8 cellular contexts compared by ENCODE assay signal in the genomic region with DNA sequence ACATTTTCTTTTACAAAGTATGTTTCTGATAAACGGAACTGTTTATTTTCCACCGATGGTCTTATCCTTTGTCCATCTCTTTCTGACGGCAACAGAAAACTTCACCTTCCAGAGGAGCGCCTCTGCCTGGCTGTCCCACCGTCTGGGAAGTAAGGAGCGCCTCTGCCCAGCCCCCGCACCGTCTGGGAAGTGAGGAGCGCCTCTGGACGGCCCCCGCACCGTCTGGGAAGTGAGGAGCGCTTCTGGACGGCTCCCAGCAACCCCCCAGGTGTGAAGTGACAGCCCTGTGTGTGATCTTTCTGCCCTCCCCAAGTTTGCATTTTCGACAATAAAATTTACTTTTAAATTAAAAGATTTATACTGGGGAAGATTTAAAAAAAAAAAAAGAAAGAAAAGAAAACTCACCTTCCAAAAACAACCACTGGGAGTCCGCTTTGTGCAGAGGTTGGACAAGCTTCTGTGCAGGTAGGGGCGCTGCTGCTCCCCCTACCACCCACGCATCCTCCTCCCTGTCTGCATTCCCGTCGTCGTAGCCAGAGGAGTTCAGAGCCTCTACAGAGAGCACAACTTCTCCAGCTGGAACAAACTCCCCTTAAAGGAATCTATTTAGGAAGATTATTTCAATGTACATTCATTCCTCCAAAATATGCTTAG. TPM values are rescaled to one million over a fixed set of nuclear protein-coding genes. Genes with fewer than 3 reads are reported as not detected.
A peak's percentile ranks its signal among the peaks of the same experiment; 100 is the strongest.
DNase-seq lines count a peak whose midpoint lies in the region; ATAC-seq, FAIRE-seq and TF ChIP-seq lines count a peak whose summit lies in the region.

No MANE protein-coding gene starts in this region.

- POLR2A ChIA-PET in CD4-positive, alpha-beta memory T cell (lab: Charles Lee; ENCODE audit: partially characterized antibody) = interaction anchor here (0.6 to 1.5 kb wide), 2 partner anchors 25 to 62 kb away, joined by 3 to 4 read pairs; no protein-coding TSS in a partner anchor

- peak; percentile 69 for TF ChIP-seq CTCF in HFFc6 (IDR thresholded peaks at IDR 0.05)
- peak; percentile 71 for TF ChIP-seq CTCF in bronchial epithelial cell (IDR thresholded peaks at IDR 0.05; ENCODE audit: insufficient read depth, low read length, severe bottlenecking)

- peaks cover 0 to 1% of the 10 kb centered on the region in 2 donors for H3K27me3 Mint-ChIP-seq in CD4-positive, alpha-beta memory T cell
- H3K27me3 Mint-ChIP-seq in HFFc6 (ENCODE audit: insufficient read depth) = peaks cover 3% of the 10 kb centered on the region; the same call in 1 of the 2 replicates

- H3K9me3 ChIP-seq in CD4-positive, alpha-beta memory T cell (ENCODE audit: control insufficient read depth in 1 of 2, low read length in 2 of 2) = no peaks in the 10 kb centered on the region
- no peaks in the 10 kb centered on the region for H3K9me3 ChIP-seq in muscle layer of colon (ENCODE audit: low read length)

- peak in 1 of 5 donors; percentile 11 for DNase-seq in CD4-positive, alpha-beta memory T cell
- peak; percentile 15 for DNase-seq in HFFc6
- DNase-seq in bronchial epithelial cell (ENCODE audit: low read depth) = peak; percentile 79
- no peak for DNase-seq in NCI-H526 (lab: John Stamatoyannopoulos, UW)
- DNase-seq in NCI-H1105 treated with DMSO at 0.1 percent for 48 hours (lab: John Stamatoyannopoulos, UW) = no peak

- no peak overlapping the region for H3K4me3 ChIP-seq in CD4-positive, alpha-beta memory T cell (ENCODE audit: low read length in 2 of 2)
- H3K4me3 ChIP-seq in bronchial epithelial cell (ENCODE audit: low read depth, low read length) (no peak overlapping the region), muscle layer of colon (ENCODE audit: low read depth in 1 of 2, low read length in 2 of 2) (peak overlapping the region; percentile 21 to 80)

- no peaks in the 10 kb centered on the region for H3K36me3 ChIP-seq in CD4-positive, alpha-beta memory T cell (ENCODE audit: insufficient read depth, low read length)
- H3K36me3 ChIP-seq in bronchial epithelial cell (ENCODE audit: control insufficient read depth, insufficient read depth, low read length) (no peaks in the 10 kb centered on the region), muscle layer of colon (ENCODE audit: insufficient read depth, low read length) (no peaks in the 10 kb centered on the region)

- H3K36me3 Mint-ChIP-seq in CD4-positive, alpha-beta memory T cell = peaks cover 0 to 7% of the 10 kb centered on the region in 2 donors
- peaks cover 18% of the 10 kb centered on the region for H3K36me3 Mint-ChIP-seq in HFFc6 (ENCODE audit: low read depth)

- H3K27me3 ChIP-seq in CD4-positive, alpha-beta memory T cell (ENCODE audit: insufficient read depth, low read length) = no peaks in the 10 kb centered on the region
- H3K27me3 ChIP-seq in bronchial epithelial cell (ENCODE audit: control insufficient read depth, insufficient read depth, low read length) = no peaks in the 10 kb centered on the region
- H3K27me3 ChIP-seq in muscle layer of colon (ENCODE audit: control insufficient read depth in 1 of 2, insufficient read depth in 2 of 2, low read length in 2 of 2) = no peaks in the 10 kb centered on the region

- no peak overlapping the region for H3K27ac ChIP-seq in CD4-positive, alpha-beta memory T cell (ENCODE audit: low read depth, low read length)
- H3K27ac ChIP-seq in muscle layer of colon (ENCODE audit: low read depth, low read length) = peak overlapping the region; percentile 75

- CTCF ChIA-PET in CD4-positive, alpha-beta memory T cell (lab: Charles Lee; ENCODE audit: partially characterized antibody) = interaction anchor here (0.8 to 1.7 kb wide), 2 partner anchors 21 to 22 kb away, joined by 3 to 5 read pairs; no protein-coding TSS in a partner anchor

- H3K4me3 Mint-ChIP-seq in CD4-positive, alpha-beta memory T cell = peak overlapping the region in 7 of 8 donors; percentile 85 to 94 (median 87)
- peak overlapping the region; percentile 90 for H3K4me3 Mint-ChIP-seq in HFFc6

- H3K4me1 Mint-ChIP-seq in CD4-positive, alpha-beta memory T cell = peaks cover 23 to 44% (median 27%) of the 10 kb centered on the region in 4 donors
- H3K4me1 Mint-ChIP-seq in HFFc6 (ENCODE audit: low read depth) = peaks cover 36% of the 10 kb centered on the region

- intact Hi-C loops in CD4-positive, alpha-beta memory T cell (cut with micrococcal nuclease) = no loop called here

- ATAC-seq in GM19023 (IDR thresholded peaks at IDR 0.05; ENCODE audit: unreplicated experiment) (no peak), GM21528 (IDR thresholded peaks at IDR 0.05; ENCODE audit: low FRiP score, unreplicated experiment) (no peak)

- peaks cover 0 to 18% (median 4%) of the 10 kb centered on the region in 8 donors for H3K9me3 Mint-ChIP-seq in CD4-positive, alpha-beta memory T cell
- H3K9me3 Mint-ChIP-seq in HFFc6 = peaks cover 7% of the 10 kb centered on the region

- H3K9ac ChIP-seq in muscle layer of colon (ENCODE audit: low read length) = peak overlapping the region; percentile 27

- peak; percentile 28 for FAIRE-seq in bronchial epithelial cell (lab: Jason Lieb, UNC)

- H3K4me1 ChIP-seq in CD4-positive, alpha-beta memory T cell (ENCODE audit: insufficient read depth, low read length) = peaks cover 36% of the 10 kb centered on the region
- peaks cover 12% of the 10 kb centered on the region for H3K4me1 ChIP-seq in muscle layer of colon (ENCODE audit: insufficient read depth, low read length)

- H3K27ac Mint-ChIP-seq in CD4-positive, alpha-beta memory T cell = peak overlapping the region in 5 of 7 donors; percentile 25 to 60 (median 48)
- H3K27ac Mint-ChIP-seq in HFFc6 = peak overlapping the region; percentile 89

RNA-seq across cellular contexts. Expression of a gene that starts 1.0 kb away (rescaled TPM):
- under 1 TPM; 0.32 to 0.64 TPM for total RNA-seq in CD4-positive, alpha-beta memory T cell
- 1 to 10 TPM in 1 of 2 donors, under 1 TPM in 1; 0.31 to 1.3 TPM for polyA plus RNA-seq in CD4-positive, alpha-beta memory T cell
- total RNA-seq in HFFc6 (2021; fragmentation: NEBNext Ultra II Directional; extraction: Animal tissue kit (Norgen Biotek cat#: 25700)) = 10 to 100 TPM; 14.9 to 44.2 (median 39.4) TPM
- 0.26 TPM in 1 of 2 replicates, not detected in the other for total RNA-seq in bronchial epithelial cell

RNA-seq across cellular contexts. Expression of a gene that starts 23.7 kb away (rescaled TPM):
- total RNA-seq in CD4-positive, alpha-beta memory T cell = not detected
- not detected for polyA plus RNA-seq in CD4-positive, alpha-beta memory T cell
- total RNA-seq in HFFc6 (2021; fragmentation: NEBNext Ultra II Directional; extraction: Animal tissue kit (Norgen Biotek cat#: 25700)) = not detected
- total RNA-seq in bronchial epithelial cell = not detected in 2 replicates

RNA-seq across cellular contexts. Expression of a gene that starts 32.9 kb away (rescaled TPM):
- 10 to 100 TPM; 42.4 to 43.8 TPM for total RNA-seq in CD4-positive, alpha-beta memory T cell
- polyA plus RNA-seq in CD4-positive, alpha-beta memory T cell = 100 to 1,000 TPM; 109 to 135 TPM
- total RNA-seq in HFFc6 (2021; fragmentation: NEBNext Ultra II Directional; extraction: Animal tissue kit (Norgen Biotek cat#: 25700)) = 10 to 100 TPM; 43.9 to 93.9 (median 83.5) TPM
- total RNA-seq in bronchial epithelial cell = 4.1 and 4.2 TPM in 2 replicates

RNA-seq across cellular contexts. Expression of a gene that starts 39.8 kb away (rescaled TPM):
- 10 to 100 TPM; 35.1 to 41.9 TPM for total RNA-seq in CD4-positive, alpha-beta memory T cell
- 10 to 100 TPM in 1 of 2 donors, 1 to 10 TPM in 1; 4.6 to 16.1 TPM for polyA plus RNA-seq in CD4-positive, alpha-beta memory T cell
- under 1 TPM; 0.51 to 0.83 (median 0.58) TPM for total RNA-seq in HFFc6 (2021; fragmentation: NEBNext Ultra II Directional; extraction: Animal tissue kit (Norgen Biotek cat#: 25700))
- 0.26 TPM in 1 of 2 replicates, not detected in the other for total RNA-seq in bronchial epithelial cell

RNA-seq across cellular contexts. Expression of a gene that starts 59.5 kb away (rescaled TPM):
- total RNA-seq in CD4-positive, alpha-beta memory T cell = 10 to 100 TPM; 18.3 to 18.4 TPM
- 10 to 100 TPM in 1 of 2 donors, 1 to 10 TPM in 1; 3.3 to 15.4 TPM for polyA plus RNA-seq in CD4-positive, alpha-beta memory T cell
- total RNA-seq in HFFc6 (2021; fragmentation: NEBNext Ultra II Directional; extraction: Animal tissue kit (Norgen Biotek cat#: 25700)) = 10 to 100 TPM in 1 of 6 experiments, 1 to 10 TPM in 5; 6.5 to 12.1 (median 9.0) TPM
- total RNA-seq in bronchial epithelial cell = 0.79 and 2.0 TPM in 2 replicates

Comparison
In these comparisons a context has a peak if more than half of its experiments do, and no peak if none do; other contexts are left out.
1. DNase-seq: peak in HFFc6 (single experiment) and bronchial epithelial cell (single experiment); none in NCI-H526 (0 of 2) and NCI-H1105 treated with DMSO at 0.1 percent for 48 hours (single experiment).
2. H3K4me3 ChIP-seq: peak in muscle layer of colon (2 of 2); none in CD4-positive, alpha-beta memory T cell (0 of 2) and bronchial epithelial cell (single experiment).
3. RNA of a gene that starts 1.0 kb away (total RNA-seq): 14.9 to 44.2 TPM in HFFc6; 0.32 to 0.64 TPM in CD4-positive, alpha-beta memory T cell and 0.26 TPM in bronchial epithelial cell; every median in the first group is over 4 times any median in the second.